In the genomic region with DNA sequence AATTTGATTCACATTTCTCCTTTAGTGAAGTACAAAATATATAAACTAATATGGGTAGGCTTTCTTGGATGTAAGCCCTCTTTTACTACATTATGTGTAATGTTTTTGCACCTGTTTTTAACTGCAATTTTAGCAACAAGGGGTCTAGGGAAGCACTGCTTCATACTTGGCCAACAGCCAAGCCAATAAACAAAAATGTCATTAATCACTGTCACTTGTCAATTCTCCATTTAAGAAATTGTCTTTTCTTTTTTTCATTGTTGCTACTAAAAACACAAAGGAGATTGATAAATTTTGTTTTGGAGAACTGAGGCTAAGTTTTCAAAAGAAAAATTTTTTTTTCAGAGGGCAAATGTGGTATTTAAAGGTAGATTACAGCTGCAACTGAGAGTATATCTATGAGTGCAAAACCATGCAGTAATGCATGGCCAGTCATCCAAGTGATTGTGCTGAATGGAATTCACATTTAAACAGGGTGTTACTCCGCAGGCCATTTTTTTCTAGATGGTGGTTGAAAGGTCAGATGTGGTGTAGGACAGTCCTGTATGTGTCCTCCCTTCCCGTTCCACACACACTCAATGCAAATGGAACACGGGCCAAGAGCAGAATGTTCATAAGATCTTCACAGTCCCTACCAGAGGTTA, we compare ENCODE assay signal across 16 cellular contexts.
A peak's percentile ranks its signal among the peaks of the same experiment; 100 is the strongest.
DNase-seq lines count a peak whose midpoint lies in the region; FAIRE-seq and TF ChIP-seq lines count a peak whose summit lies in the region.
"Had no signal": no experiment of that assay in that cellular context is flagged by ENCODE, and none has a peak within 500 bp of the region (broad histone marks: within the 10 kb centered on the region; RNA-seq: fewer than 3 reads in every experiment).

No MANE protein-coding gene starts in this region.

- no peak overlapping the region for H3K27ac ChIP-seq in PC-9
- no peak overlapping the region for H3K27ac ChIP-seq in MM.1S (ENCODE audit: low read length)
- H3K27ac ChIP-seq: BLaER1 treated with 17β-estradiol and CSF1 and Interleukin-3, amounts not matched to agents 10 nM and 100 nM; dorsolateral prefrontal cortex had no signal

- H2AFZ ChIP-seq in PC-9: no peak overlapping the region
- H2AFZ ChIP-seq in MM.1S (ENCODE audit: low read length): no peak overlapping the region

- H3K36me3 ChIP-seq in PC-9 (ENCODE audit: low read depth) (no peaks in the 10 kb centered on the region), MM.1S (replicated peaks; ENCODE audit: insufficient read depth, low read length) (no peaks in the 10 kb centered on the region)
- H3K36me3 ChIP-seq: BLaER1 treated with 17β-estradiol and CSF1 and Interleukin-3, amounts not matched to agents 10 nM and 100 nM; HAP-1 had no signal

- no peak overlapping the region for H3K4me3 ChIP-seq in PC-9
- H3K4me3 ChIP-seq in MM.1S (ENCODE audit: low read length): no peak overlapping the region
- H3K4me3 ChIP-seq: BLaER1 treated with 17β-estradiol and CSF1 and Interleukin-3, amounts not matched to agents 10 nM and 100 nM; dorsolateral prefrontal cortex; HAP-1 had no signal

- H3K4me2 ChIP-seq in PC-9: no peak overlapping the region
- H3K4me2 ChIP-seq in MM.1S (ENCODE audit: low read depth, low read length): no peak overlapping the region

- peak; percentile 75 for FAIRE-seq in H54 (lab: Jason Lieb, UNC)
- FAIRE-seq in GM19239 (lab: Jason Lieb, UNC): no peak

- H3K4me1 ChIP-seq in PC-9 (replicated peaks; ENCODE audit: insufficient read depth) (peaks cover 13% of the 10 kb centered on the region; the same call in 1 of the 2 replicates), MM.1S (ENCODE audit: low read length) (no peaks in the 10 kb centered on the region)
- H3K4me1 ChIP-seq: HAP-1 had no signal

- TF ChIP-seq CTCF in PC-9 (conservative IDR thresholded peaks at IDR 0.05): no peak
- no peak for TF ChIP-seq CTCF in MM.1S (IDR thresholded peaks at IDR 0.05; ENCODE audit: low read length)

- CTCF ChIA-PET in PC-9 (lab: Charles Lee): interaction anchor here (0.6 kb wide), 1 partner anchor 519 kb away, joined by 3 read pairs; no protein-coding TSS in a partner anchor

- H3F3A ChIP-seq in PC-9 (ENCODE audit: insufficient read depth, low read depth): no peaks in the 10 kb centered on the region
- H3F3A ChIP-seq in MM.1S (ENCODE audit: insufficient read depth, low read length): no peaks in the 10 kb centered on the region

- H3K27me3 ChIP-seq in PC-9 (ENCODE audit: insufficient read depth, low read depth): no peaks in the 10 kb centered on the region
- H3K27me3 ChIP-seq in MM.1S (replicated peaks; ENCODE audit: insufficient read depth, low read length): no peaks in the 10 kb centered on the region
- H3K27me3 ChIP-seq: BLaER1 treated with 17β-estradiol and CSF1 and Interleukin-3, amounts not matched to agents 10 nM and 100 nM; dorsolateral prefrontal cortex had no signal

- intact Hi-C loops in PC-9 (cut with micrococcal nuclease; ENCODE audit: unreplicated experiment): loop anchor here (1.0 to 5.0 kb wide), 2 partner anchors 31 to 37 kb away; no protein-coding TSS in a partner anchor

- H3K9me2 ChIP-seq in PC-9 (ENCODE audit: insufficient read depth) (no peaks in the 10 kb centered on the region), MM.1S (replicated peaks; ENCODE audit: insufficient read depth, low read length) (no peaks in the 10 kb centered on the region)

- DNase-seq in H54 (ENCODE audit: insufficient read length, low spot score): peak; percentile 4
- DNase-seq in NCI-H1694 (lab: John Stamatoyannopoulos, UW): peak; percentile 56
- DNase-seq in PC-9: peak; percentile 52 to 68
- DNase-seq in islet precursor cell: peak; percentile 51
- DNase-seq in activated gamma-delta T cell treated with Interleukin-2 at 50 U/mL for 16 hours: no peak
- no peak for DNase-seq in GM19239 (ENCODE audit: insufficient read length, low spot score)
- no peak for DNase-seq in EL
- DNase-seq in MM.1S: no peak
- DNase-seq: activated CD4-positive, alpha-beta T cell treated with anti-CD3 and anti-CD28 coated beads for 48 hours; activated T-cell treated with anti-CD3 and anti-CD28 coated beads, Interleukin-2, amount 50 U/mL, for 48 hours; anterior cingulate cortex; dorsolateral prefrontal cortex; stimulated activated naive CD8-positive, alpha-beta T cell treated with anti-CD3 and anti-CD28 coated beads, Interleukin-15, amount 100 ng/mL, for 72 hours; T-helper 2 cell had no signal

- H4K20me1 ChIP-seq in PC-9 (ENCODE audit: insufficient read depth) (no peaks in the 10 kb centered on the region), MM.1S (ENCODE audit: insufficient read depth, low read length) (no peaks in the 10 kb centered on the region)
- H4K20me1 ChIP-seq: BLaER1 treated with 17β-estradiol and CSF1 and Interleukin-3, amounts not matched to agents 10 nM and 100 nM had no signal

- no peaks in the 10 kb centered on the region for H3K79me2 ChIP-seq in PC-9 (ENCODE audit: low read depth)
- H3K79me2 ChIP-seq in MM.1S (ENCODE audit: low read length): no peaks in the 10 kb centered on the region

- POLR2A ChIA-PET in PC-9 (lab: Charles Lee; ENCODE audit: unreplicated experiment): no interaction called here

- H3K9me3 ChIP-seq in PC-9 (ENCODE audit: insufficient read depth, low read depth) (no peaks in the 10 kb centered on the region), MM.1S (replicated peaks; ENCODE audit: insufficient read depth, low read length) (no peaks in the 10 kb centered on the region)
- H3K9me3 ChIP-seq: BLaER1 treated with 17β-estradiol and CSF1 and Interleukin-3, amounts not matched to agents 10 nM and 100 nM; HAP-1 had no signal

- TF ChIP-seq POLR2A in H54 (IDR thresholded peaks at IDR 0.05; ENCODE audit: low read depth, low read length): no peak

- no peak overlapping the region for H3K9ac ChIP-seq in MM.1S (ENCODE audit: low read length)

- BruUV-seq in PC-9 (replicated peaks; lab: Mats Ljungman, UMichigan): no TSS peak

Comparison
In these comparisons a context has a peak if more than half of its experiments do, and no peak if none do; other contexts are left out.
1. DNase-seq: peak in H54 (single experiment), NCI-H1694 (single experiment), PC-9 (2 of 2) and islet precursor cell (single experiment); none in activated gamma-delta T cell treated with Interleukin-2 at 50 U/mL for 16 hours (single experiment), GM19239 (single experiment), EL (single experiment) and MM.1S (single experiment).